10 cellular contexts compared by ENCODE assay signal in genomic region chr15:88705769-88706165, GRCh38.
DNase-seq lines count a peak whose midpoint lies in the region; ATAC-seq and TF ChIP-seq lines count a peak whose summit lies in the region.
"Had no signal": no experiment of that assay in that cellular context is flagged by ENCODE, and none has a peak within 500 bp of the region (broad histone marks: within the 10 kb centered on the region; RNA-seq: fewer than 3 reads in every experiment).

No MANE protein-coding gene starts in this region.

- H3K4me1 ChIP-seq in mucosa of rectum (ENCODE audit: control insufficient read depth in 2 of 2, insufficient read depth in 2 of 2, low read length in 2 of 2) (no peaks in the 10 kb centered on the region), tibial artery (peaks cover 0 to 38% (median 20%) of the 10 kb centered on the region in 4 donors)

- H3K27ac Mint-ChIP-seq in activated T-cell treated with anti-CD3 and anti-CD28 coated beads, Interleukin-2, amount 50 U/mL, for 72 hours: no peak overlapping the region
- peak overlapping the region; percentile 37 for H3K27ac Mint-ChIP-seq in chondrocyte (ENCODE audit: unreplicated experiment)

- peaks cover 6% of the 10 kb centered on the region for H3K4me1 Mint-ChIP-seq in activated T-cell treated with anti-CD3 and anti-CD28 coated beads, Interleukin-2, amount 50 U/mL, for 72 hours (ENCODE audit: low read depth)
- H3K4me1 Mint-ChIP-seq in chondrocyte (ENCODE audit: low read depth): peaks cover 29% of the 10 kb centered on the region

- TF ChIP-seq CTCF in chondrocyte (IDR thresholded peaks at IDR 0.05) (no peak), tibial artery (IDR thresholded peaks at IDR 0.05) (no peak)

- H3K9me3 Mint-ChIP-seq in activated T-cell treated with anti-CD3 and anti-CD28 coated beads, Interleukin-2, amount 50 U/mL, for 72 hours: no peaks in the 10 kb centered on the region
- H3K9me3 Mint-ChIP-seq in chondrocyte (ENCODE audit: low read depth): no peaks in the 10 kb centered on the region

- H3K36me3 ChIP-seq in mucosa of rectum (ENCODE audit: control insufficient read depth in 2 of 2, insufficient read depth in 2 of 2, low read length in 2 of 2) (no peaks in the 10 kb centered on the region), tibial artery (no peaks in the 10 kb centered on the region)

- peaks cover 35% of the 10 kb centered on the region for H3K27me3 Mint-ChIP-seq in activated T-cell treated with anti-CD3 and anti-CD28 coated beads, Interleukin-2, amount 50 U/mL, for 72 hours (ENCODE audit: low read depth)
- H3K27me3 Mint-ChIP-seq in chondrocyte (ENCODE audit: low read depth): no peaks in the 10 kb centered on the region

- H3K4me3 ChIP-seq in mucosa of rectum (ENCODE audit: low read length in 2 of 2) (peak overlapping the region; percentile 1 to 44), tibial artery (peak overlapping the region; percentile 51 to 64)

- no peak for ATAC-seq in activated T-cell treated with anti-CD3 and anti-CD28 coated beads, Interleukin-2, amount 50 U/mL, for 72 hours (replicated peaks in 1 of 2)
- ATAC-seq in HG03025 (IDR thresholded peaks at IDR 0.05; ENCODE audit: low FRiP score, unreplicated experiment) (no peak), GM21367 (IDR thresholded peaks at IDR 0.05; ENCODE audit: unreplicated experiment) (no peak)

- peak overlapping the region; percentile 48 to 57 for H3K4me3 Mint-ChIP-seq in activated T-cell treated with anti-CD3 and anti-CD28 coated beads, Interleukin-2, amount 50 U/mL, for 72 hours
- peak overlapping the region; percentile 52 for H3K4me3 Mint-ChIP-seq in chondrocyte (ENCODE audit: unreplicated experiment)

- intact Hi-C loops in tibial artery (cut with DNase I; ENCODE audit: low total_unique reads): loop anchor here (5.0 kb wide), 1 partner anchor 48 kb away; no protein-coding TSS in a partner anchor

- H3K36me3 Mint-ChIP-seq in activated T-cell treated with anti-CD3 and anti-CD28 coated beads, Interleukin-2, amount 50 U/mL, for 72 hours (ENCODE audit: insufficient read depth in 2 of 2): no peaks in the 10 kb centered on the region
- H3K36me3 Mint-ChIP-seq in chondrocyte (ENCODE audit: low read depth): no peaks in the 10 kb centered on the region

- no peak overlapping the region for H3K9ac ChIP-seq in mucosa of rectum (ENCODE audit: low read depth in 1 of 2, low read length in 2 of 2)

- H3K9me3 ChIP-seq in mucosa of rectum (ENCODE audit: control insufficient read depth in 2 of 2, low read length in 2 of 2) (no peaks in the 10 kb centered on the region), tibial artery (no peaks in the 10 kb centered on the region)

- H3K27ac ChIP-seq in mucosa of rectum (ENCODE audit: low read depth in 2 of 2, low read length in 2 of 2): no peak overlapping the region
- H3K27ac ChIP-seq in tibial artery: peak overlapping the region; percentile 85 to 90

- no peak for DNase-seq in activated T-cell treated with anti-CD3 and anti-CD28 coated beads, Interleukin-2, amount 50 U/mL, for 72 hours
- DNase-seq in activated T-cell treated with anti-CD3 and anti-CD28 coated beads for 4 hours: no peak
- no peak for DNase-seq in chondrocyte (ENCODE audit: low spot score)
- peak in 1 of 2 donors; percentile 48 for DNase-seq in tibial artery
- DNase-seq in AG08396 (ENCODE audit: low spot score): no peak
- DNase-seq: activated effector memory CD4-positive, alpha-beta T cell treated with Interleukin-2 at 50 U/mL for 16 hours; COR-L47 had no signal

- peaks cover 17 to 31% of the 10 kb centered on the region in 2 donors for H3K27me3 ChIP-seq in mucosa of rectum (ENCODE audit: control insufficient read depth in 2 of 2, insufficient read depth in 2 of 2, low read length in 2 of 2)
- no peaks in the 10 kb centered on the region for H3K27me3 ChIP-seq in tibial artery

Comparison
In these comparisons a context has a peak if more than half of its experiments do, and no peak if none do; other contexts are left out.
1. H3K27ac ChIP-seq: peak in tibial artery (2 of 2); none in mucosa of rectum (0 of 2).